ENCODE assay signal across 33 cellular contexts in genomic region chr1:231073311-231073710, GRCh38.
"Had no signal": no experiment of that assay in that cellular context is flagged by ENCODE, and none has a peak within 500 bp of the region (broad histone marks: within the 10 kb centered on the region; RNA-seq: fewer than 3 reads in every experiment).

No MANE protein-coding gene starts in this region.

- DNase-seq: activated B cell treated with CpG ODN at 0.5 μM for 24 hours; activated CD4-positive, alpha-beta memory T cell treated with anti-CD3 and anti-CD28 coated beads for 36 hours; activated CD4-positive, alpha-beta T cell treated with anti-CD3 and anti-CD28 coated beads for 4 hours; activated CD4-positive, alpha-beta T cell treated with anti-CD3 and anti-CD28 coated beads, Interleukin-2, amount 10 ng/mL, durations not matched to agents 24 days and 14 days; activated CD4-positive, alpha-beta T cell treated with anti-CD3 and anti-CD28 coated beads, Interleukin-2, amount 50 U/mL, for 1 hour; activated CD4-positive, alpha-beta T cell treated with anti-CD3 and anti-CD28 coated beads, Interleukin-2, amount 50 U/mL, for 4 hours; activated CD4-positive, CD25-positive, alpha-beta regulatory T cell treated with anti-CD3 and anti-CD28 coated beads, Interleukin-2, amount 50 U/mL, for 72 hours; activated CD8-positive, alpha-beta memory T cell treated with anti-CD3 and anti-CD28 coated beads, Interleukin-2, amount 50 U/mL, for 4 hours; activated CD8-positive, alpha-beta T cell treated with anti-CD3 and anti-CD28 coated beads for 36 hours; activated effector memory CD4-positive, alpha-beta T cell treated with anti-CD3 and anti-CD28 coated beads, Interleukin-2, amount 50 U/mL, for 16 hours; activated gamma-delta T cell treated with Interleukin-2 at 50 U/mL for 16 hours; activated naive CD4-positive, alpha-beta T cell; activated naive CD4-positive, alpha-beta T cell treated with anti-CD3 and anti-CD28 coated beads for 36 hours; activated naive CD4-positive, alpha-beta T cell treated with anti-CD3 and anti-CD28 coated beads, Interleukin-2, amount 50 U/mL, for 16 hours; activated naive CD8-positive, alpha-beta T cell treated with anti-CD3 and anti-CD28 coated beads for 36 hours; activated T-cell treated with anti-CD3 and anti-CD28 coated beads for 4 hours; activated T-cell treated with anti-CD3 and anti-CD28 coated beads, Interleukin-2, amount 50 U/mL, for 1 hour; activated T-cell treated with anti-CD3 and anti-CD28 coated beads, Interleukin-2, amount 50 U/mL, for 4 hours; activated T-cell treated with anti-CD3 and anti-CD28 coated beads, Interleukin-2, amount 50 U/mL, for 72 hours; adrenal gland; amniotic stem cell; aorta; brain microvascular endothelial cell; central memory CD4-positive, alpha-beta T cell; T-helper 1 cell; T-helper 2 cell; T-helper 9 cell had no signal

- H3K27me3 ChIP-seq: adrenal gland, body of pancreas, brain microvascular endothelial cell, breast epithelium had no signal

- ATAC-seq: activated CD8-positive, alpha-beta T cell treated with anti-CD3 and anti-CD28 coated beads for 36 hours; activated naive CD4-positive, alpha-beta T cell treated with anti-CD3 and anti-CD28 coated beads, Interleukin-2, amount 50 U/mL, for 72 hours; activated T-cell treated with anti-CD3 and anti-CD28 coated beads, Interleukin-2, amount 50 U/mL, for 4 hours; activated T-cell treated with anti-CD3 and anti-CD28 coated beads, Interleukin-2, amount 50 U/mL, for 72 hours; activated T-helper 17 cell treated with anti-CD3 and anti-CD28 coated beads, Interleukin-2, amount 50 U/mL, for 72 hours; body of pancreas had no signal

- FAIRE-seq: astrocyte had no signal

- H3K27ac ChIP-seq: adrenal gland, body of pancreas, brain microvascular endothelial cell, breast epithelium, VCaP had no signal

- H3K9me3 ChIP-seq: adrenal gland, body of pancreas, breast epithelium had no signal

- H3K36me3 ChIP-seq: adrenal gland, brain microvascular endothelial cell, breast epithelium had no signal

- H3K4me1 ChIP-seq: adrenal gland, breast epithelium had no signal

- H3K4me3 ChIP-seq: adrenal gland, body of pancreas, breast epithelium had no signal
